8 cellular contexts compared by ENCODE assay signal in the genomic region with DNA sequence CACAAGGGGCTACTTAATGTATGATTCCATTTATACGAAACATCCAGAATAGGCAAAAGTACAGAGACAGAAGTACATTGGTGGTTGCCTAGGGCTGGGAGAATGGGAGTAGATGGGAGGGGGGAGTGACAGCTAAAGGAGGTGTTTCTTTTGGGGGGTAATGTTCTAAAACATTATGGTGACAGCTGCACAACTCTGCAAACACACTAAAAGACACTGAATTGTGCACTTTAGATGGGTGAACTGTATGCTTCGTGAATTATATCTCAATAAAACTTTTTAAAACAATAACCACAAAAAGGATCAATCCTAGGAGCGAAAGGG. TPM values are rescaled to one million over a fixed set of nuclear protein-coding genes. Genes with fewer than 3 reads are reported as not detected.
A peak's percentile ranks its signal among the peaks of the same experiment; 100 is the strongest.
DNase-seq lines count a peak whose midpoint lies in the region; ATAC-seq, FAIRE-seq and TF ChIP-seq lines count a peak whose summit lies in the region.

No MANE protein-coding gene starts in this region.

- H3K4me2 ChIP-seq in keratinocyte (ENCODE audit: control insufficient read depth, extremely low read depth, insufficient read depth, low read depth, low read length), result peak overlapping the region; percentile 75

- H3K27me3 ChIP-seq in HUES48 (ENCODE audit: control insufficient read depth, insufficient read depth, low read length) (peaks cover 6% of the 10 kb centered on the region), keratinocyte (ENCODE audit: control insufficient read depth, extremely low read depth, insufficient read depth, low read length) (no peaks in the 10 kb centered on the region)

- H3K9ac ChIP-seq in HUES48 (ENCODE audit: low read depth, low read length) (peak overlapping the region; percentile 33; the same call in 1 of the 2 replicates), keratinocyte (ENCODE audit: control insufficient read depth, extremely low read depth, insufficient read depth, low read length) (peak overlapping the region; percentile 71)

- peaks cover 29% of the 10 kb centered on the region for H3K27me3 Mint-ChIP-seq in activated naive CD8-positive, alpha-beta T cell treated with anti-CD3 and anti-CD28 coated beads for 36 hours
- peaks cover 0 to 5% of the 10 kb centered on the region in 2 donors for H3K27me3 Mint-ChIP-seq in stimulated activated naive B cell treated with anti-CD40 and anti-IgM and Interleukin-4, amounts not matched to agents 10 μg/mL and 1 μg/mL and 100 μg/mL, for 72 hours

- TF ChIP-seq CTCF in keratinocyte (optimal IDR thresholded peaks at IDR 0.05 in 1 of 3, IDR thresholded peaks at IDR 0.05 in 1 of 3, conservative IDR thresholded peaks at IDR 0.05 in 1 of 3; ENCODE audit: extremely low read depth in 1 of 3, insufficient read depth in 2 of 3, low read length in 3 of 3), result no peak

- H3K4me1 ChIP-seq in HUES48 (ENCODE audit: control insufficient read depth, insufficient read depth, low read length) (peaks cover 64% of the 10 kb centered on the region), keratinocyte (ENCODE audit: control insufficient read depth, extremely low read depth, insufficient read depth, low read length) (peaks cover 3% of the 10 kb centered on the region)

- no peaks in the 10 kb centered on the region for H3K36me3 Mint-ChIP-seq in activated naive CD8-positive, alpha-beta T cell treated with anti-CD3 and anti-CD28 coated beads for 36 hours
- no peaks in the 10 kb centered on the region for H3K36me3 Mint-ChIP-seq in stimulated activated naive B cell treated with anti-CD40 and anti-IgM and Interleukin-4, amounts not matched to agents 10 μg/mL and 1 μg/mL and 100 μg/mL, for 72 hours

- H3K79me2 ChIP-seq in keratinocyte (ENCODE audit: control insufficient read depth, insufficient read depth, low read length), result no peaks in the 10 kb centered on the region

- H3K27ac Mint-ChIP-seq in activated naive CD8-positive, alpha-beta T cell treated with anti-CD3 and anti-CD28 coated beads for 36 hours, result peak overlapping the region; percentile 26
- peak overlapping the region; percentile 82 for H3K27ac Mint-ChIP-seq in stimulated activated naive B cell treated with anti-CD40 and anti-IgM and Interleukin-4, amounts not matched to agents 10 μg/mL and 1 μg/mL and 100 μg/mL, for 72 hours

- FAIRE-seq in keratinocyte (lab: Jason Lieb, UNC), result no peak

- peaks cover 20% of the 10 kb centered on the region for H3K4me1 Mint-ChIP-seq in activated naive CD8-positive, alpha-beta T cell treated with anti-CD3 and anti-CD28 coated beads for 36 hours
- peaks cover 18 to 25% of the 10 kb centered on the region in 2 donors for H3K4me1 Mint-ChIP-seq in stimulated activated naive B cell treated with anti-CD40 and anti-IgM and Interleukin-4, amounts not matched to agents 10 μg/mL and 1 μg/mL and 100 μg/mL, for 72 hours

- peak overlapping the region; percentile 79 for H3K4me3 Mint-ChIP-seq in activated naive CD8-positive, alpha-beta T cell treated with anti-CD3 and anti-CD28 coated beads for 36 hours
- H3K4me3 Mint-ChIP-seq in stimulated activated naive B cell treated with anti-CD40 and anti-IgM and Interleukin-4, amounts not matched to agents 10 μg/mL and 1 μg/mL and 100 μg/mL, for 72 hours, result peak overlapping the region; percentile 80 to 83

- peak overlapping the region; percentile 85 for H2AFZ ChIP-seq in keratinocyte (ENCODE audit: control insufficient read depth, low read length)

- peak overlapping the region; percentile 63 for H3K4me3 ChIP-seq in HUES48 (ENCODE audit: low read depth, low read length)
- H3K4me3 ChIP-seq in keratinocyte (ENCODE audit: control insufficient read depth in 2 of 3, extremely low read depth in 1 of 3, insufficient read depth in 2 of 3, low read depth in 1 of 3, low read length in 3 of 3), result peak overlapping the region; percentile 63 to 65 (median 64)

- H3K9me3 ChIP-seq in HUES48 (ENCODE audit: control insufficient read depth, insufficient read depth, low read length), result no peaks in the 10 kb centered on the region
- no peaks in the 10 kb centered on the region for H3K9me3 ChIP-seq in keratinocyte (ENCODE audit: control insufficient read depth, low read depth, low read length)

- DNase-seq in activated naive CD8-positive, alpha-beta T cell treated with anti-CD3 and anti-CD28 coated beads for 36 hours, result no peak
- DNase-seq in keratinocyte (ENCODE audit: low read depth, low spot score) (no peak), RKO (ENCODE audit: low spot score) (no peak), KG1 (lab: John Stamatoyannopoulos, UW) (no peak)
- DNase-seq in stimulated activated naive B cell treated with anti-CD40 and anti-IgM and Interleukin-4, amounts not matched to agents 10 μg/mL and 1 μg/mL and 100 μg/mL, for 72 hours, result no peak

- H3K9me1 ChIP-seq in keratinocyte (ENCODE audit: control insufficient read depth, extremely low read depth, insufficient read depth, low read length), result no peaks in the 10 kb centered on the region

- H3K9me3 Mint-ChIP-seq in activated naive CD8-positive, alpha-beta T cell treated with anti-CD3 and anti-CD28 coated beads for 36 hours, result no peaks in the 10 kb centered on the region
- H3K9me3 Mint-ChIP-seq in stimulated activated naive B cell treated with anti-CD40 and anti-IgM and Interleukin-4, amounts not matched to agents 10 μg/mL and 1 μg/mL and 100 μg/mL, for 72 hours, result no peaks in the 10 kb centered on the region

- ATAC-seq in stimulated activated naive B cell treated with anti-CD40 and anti-IgM and Interleukin-4, amounts not matched to agents 10 μg/mL and 1 μg/mL and 100 μg/mL, for 72 hours (replicated peaks), result no peak
- ATAC-seq in GM21526 (IDR thresholded peaks at IDR 0.05; ENCODE audit: low FRiP score, unreplicated experiment), result no peak
- ATAC-seq in GM18511 (IDR thresholded peaks at IDR 0.05; ENCODE audit: unreplicated experiment), result no peak

- H3K36me3 ChIP-seq in HUES48 (ENCODE audit: control insufficient read depth, insufficient read depth, low read length), result no peaks in the 10 kb centered on the region
- H3K36me3 ChIP-seq in keratinocyte (ENCODE audit: control insufficient read depth in 2 of 2, extremely low read depth in 1 of 2, insufficient read depth in 2 of 2, low read length in 2 of 2), result no peaks in the 10 kb centered on the region

- no peaks in the 10 kb centered on the region for H4K20me1 ChIP-seq in keratinocyte (ENCODE audit: control insufficient read depth, extremely low read depth, insufficient read depth, low read length)

- dilution Hi-C loops in keratinocyte (cut with MboI; ENCODE audit: extremely low pct_ligation_motif_present, low sequenced_read_pairs), result no loop called here

- H3K27ac ChIP-seq in HUES48 (ENCODE audit: low read depth, low read length), result peak overlapping the region; percentile 38
- H3K27ac ChIP-seq in keratinocyte (ENCODE audit: control insufficient read depth, insufficient read depth, low read length), result peak overlapping the region; percentile 25

RNA-seq across cellular contexts. Expression of gene LYRM9, which starts 0.7 kb away (rescaled TPM):
- total RNA-seq in activated naive CD8-positive, alpha-beta T cell treated with anti-CD3 and anti-CD28 coated beads for 36 hours, result 1 to 10 TPM; 3.0 to 4.0 TPM
- polyA plus RNA-seq in keratinocyte, result 3.0 to 6.1 TPM (median 4.9 TPM) in 3 replicates
- 0.72 TPM for polyA plus RNA-seq in keratinocyte (2011; ENCODE audit: low read depth)
- 3.7 and 4.3 TPM in 2 replicates for polyA plus RNA-seq in keratinocyte (2011; cell fraction: cytosol; rRNA removed)
- polyA plus RNA-seq in keratinocyte (2011; cell fraction: nucleus; rRNA removed), result 6.8 and 12.5 TPM in 2 replicates
- 5.2 and 5.3 TPM in 2 replicates for polyA plus RNA-seq in keratinocyte (2012; ENCODE audit: low replicate concordance)
- 1.1 to 3.2 TPM (median 1.4 TPM) in 3 replicates for polyA minus RNA-seq in keratinocyte
- polyA minus RNA-seq in keratinocyte (2011; cell fraction: cytosol; rRNA and poly(A)+ RNA removed), result 10.4 TPM
- polyA minus RNA-seq in keratinocyte (2011; cell fraction: nucleus; rRNA and poly(A)+ RNA removed), result 1.7 and 2.3 TPM in 2 replicates
